ENCODE assay signal across 21 cellular contexts in the genomic region with DNA sequence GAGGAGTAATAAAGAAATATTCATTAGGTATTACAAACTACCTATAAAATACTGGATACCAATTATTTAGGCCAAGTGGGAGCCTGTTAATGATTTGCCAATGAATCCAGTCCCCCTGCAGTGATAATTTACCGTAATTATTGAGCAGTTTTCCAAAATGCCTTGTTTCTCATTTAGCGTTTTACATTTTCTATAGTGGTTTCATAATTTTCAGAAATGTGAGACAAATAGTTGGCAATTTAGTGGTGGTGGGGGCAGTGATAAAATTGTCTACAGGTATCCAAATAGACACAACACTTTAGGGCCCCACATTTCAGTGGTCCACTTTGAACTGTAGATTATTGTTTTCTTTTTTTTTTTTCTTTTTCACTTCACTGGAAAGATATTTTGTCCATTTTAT. TPM values are rescaled to one million over a fixed set of nuclear protein-coding genes. Genes with fewer than 3 reads are reported as not detected.
"Had no signal": no experiment of that assay in that cellular context is flagged by ENCODE, and none has a peak within 500 bp of the region (broad histone marks: within the 10 kb centered on the region; RNA-seq: fewer than 3 reads in every experiment).

No MANE protein-coding gene starts in this region.

- H3K36me3 Mint-ChIP-seq: activated CD8-positive, alpha-beta memory T cell treated with anti-CD3 and anti-CD28 coated beads, Interleukin-2, amount 10 ng/mL, durations not matched to agents 7 days and 5 days; activated naive CD8-positive, alpha-beta T cell; brain had no signal

- H3K27me3 Mint-ChIP-seq: activated CD8-positive, alpha-beta memory T cell treated with anti-CD3 and anti-CD28 coated beads, Interleukin-2, amount 10 ng/mL, durations not matched to agents 7 days and 5 days; brain had no signal

- H3K4me1 Mint-ChIP-seq: activated CD8-positive, alpha-beta memory T cell treated with anti-CD3 and anti-CD28 coated beads, Interleukin-2, amount 10 ng/mL, durations not matched to agents 7 days and 5 days; central memory CD8-positive, alpha-beta T cell had no signal

- H3K27ac Mint-ChIP-seq: activated CD8-positive, alpha-beta memory T cell treated with anti-CD3 and anti-CD28 coated beads, Interleukin-2, amount 10 ng/mL, durations not matched to agents 7 days and 5 days; activated naive CD8-positive, alpha-beta T cell; T-helper 1 cell treated with Interleukin-12 subunit alpha and Interleukin-12 subunit beta and Interleukin-4 antibody, amounts not matched to agents 30 μg/mL and 1 μg/mL, for 36 hours had no signal

- H3K9me3 Mint-ChIP-seq: activated T-cell treated with anti-CD3 and anti-CD28 coated beads, Interleukin-2, amount 50 U/mL, for 4 hours; brain; central memory CD8-positive, alpha-beta T cell; T-helper 1 cell treated with Interleukin-12 subunit alpha and Interleukin-12 subunit beta and Interleukin-4 antibody, amounts not matched to agents 30 μg/mL and 1 μg/mL, for 36 hours had no signal

- DNase-seq: activated CD4-positive, alpha-beta T cell treated with anti-CD3 and anti-CD28 coated beads for 48 hours; activated CD4-positive, alpha-beta T cell treated with anti-CD3 and anti-CD28 coated beads, Interleukin-2, amount 50 U/mL, for 4 hours; activated CD8-positive, alpha-beta memory T cell treated with anti-CD3 and anti-CD28 coated beads, Interleukin-2, amount 10 ng/mL, durations not matched to agents 7 days and 5 days; activated effector memory CD4-positive, alpha-beta T cell treated with anti-CD3 and anti-CD28 coated beads, Interleukin-2, amount 50 U/mL, for 16 hours; activated naive CD4-positive, alpha-beta T cell treated with Interleukin-2 at 50 U/mL for 16 hours; activated T-cell treated with anti-CD3 and anti-CD28 coated beads, Interleukin-2, amount 50 U/mL, for 4 hours; amygdala; Karpas-422; NCI-H1436; NCI-H1930; NCI-H2171; NCI-H345; NCI-H510A; Peyer's patch; SHP77 treated with DMSO at 0.1 percent for 48 hours had no signal

- H3K36me3 ChIP-seq: Peyer's patch had no signal

- FAIRE-seq: astrocyte had no signal

- H3K4me3 ChIP-seq: Peyer's patch had no signal

- H3K27ac ChIP-seq: Peyer's patch had no signal

- H3K9me3 ChIP-seq: Peyer's patch had no signal

- H3K27me3 ChIP-seq: Peyer's patch had no signal

- ATAC-seq: activated CD4-positive, CD25-positive, alpha-beta regulatory T cell treated with anti-CD3 and anti-CD28 coated beads, Interleukin-2, amount 50 U/mL, for 24 hours; activated CD8-positive, alpha-beta memory T cell treated with anti-CD3 and anti-CD28 coated beads, Interleukin-2, amount 10 ng/mL, durations not matched to agents 7 days and 5 days; activated T-cell treated with anti-CD3 and anti-CD28 coated beads, Interleukin-2, amount 50 U/mL, for 4 hours had no signal

- H3K4me3 Mint-ChIP-seq: activated CD8-positive, alpha-beta memory T cell treated with anti-CD3 and anti-CD28 coated beads, Interleukin-2, amount 10 ng/mL, durations not matched to agents 7 days and 5 days; activated naive CD8-positive, alpha-beta T cell; activated T-cell treated with anti-CD3 and anti-CD28 coated beads, Interleukin-2, amount 50 U/mL, for 4 hours; brain; central memory CD8-positive, alpha-beta T cell; T-helper 1 cell treated with Interleukin-12 subunit alpha and Interleukin-12 subunit beta and Interleukin-4 antibody, amounts not matched to agents 30 μg/mL and 1 μg/mL, for 36 hours had no signal

RNA-seq across cellular contexts. Expression of a gene that starts 27.3 kb away (rescaled TPM):
- total RNA-seq: activated CD8-positive, alpha-beta memory T cell treated with anti-CD3 and anti-CD28 coated beads, Interleukin-2, amount 10 ng/mL, durations not matched to agents 7 days and 5 days had no signal
